In genomic region chr11:120121914-120122473, GRCh38 we compare ENCODE assay signal across 15 cellular contexts. TPM values are rescaled to one million over a fixed set of nuclear protein-coding genes. Genes with fewer than 3 reads are reported as not detected.
DNase-seq lines count a peak whose midpoint lies in the region; ATAC-seq and TF ChIP-seq lines count a peak whose summit lies in the region.
"Had no signal": no experiment of that assay in that cellular context is flagged by ENCODE, and none has a peak within 500 bp of the region (broad histone marks: within the 10 kb centered on the region; RNA-seq: fewer than 3 reads in every experiment).

No MANE protein-coding gene starts in this region.

- H3K36me3 ChIP-seq in esophagus squamous epithelium (peaks cover 0 to 67% (median 29%) of the 10 kb centered on the region in 3 donors), mucosa of stomach (ENCODE audit: control insufficient read depth, insufficient read depth, low read length) (no peaks in the 10 kb centered on the region), sigmoid colon (no peaks in the 10 kb centered on the region)

- TF ChIP-seq CTCF in esophagus squamous epithelium (IDR thresholded peaks at IDR 0.05) (no peak), sigmoid colon (IDR thresholded peaks at IDR 0.05) (no peak)

- peak overlapping the region; percentile 39 for H3K9ac ChIP-seq in mucosa of stomach (ENCODE audit: low read length)
- H3K9ac ChIP-seq: KMS-11 had no signal

- ATAC-seq in stimulated activated naive CD8-positive, alpha-beta T cell treated with anti-CD3 and anti-CD28 coated beads, Interleukin-15, amount 100 ng/mL, for 72 hours, result peak; percentile 12
- ATAC-seq in stimulated activated naive CD8-positive, alpha-beta T cell treated with anti-CD3 and anti-CD28 coated beads, Interleukin-15, Interleukin-2, amounts not matched to agents 100 U/mL and 50 U/mL, for 24 hours, result no peak
- ATAC-seq in activated naive CD8-positive, alpha-beta T cell treated with anti-CD3 and anti-CD28 coated beads, Interleukin-2, amount 50 U/mL, for 24 hours, result no peak
- ATAC-seq: SK-N-SH treated with all-trans-retinoic acid at 6 μM for 48 hours had no signal

- TF ChIP-seq POLR2A in esophagus squamous epithelium (IDR thresholded peaks at IDR 0.05) (peak in 2 of 4 donors; percentile 26 to 43), sigmoid colon (IDR thresholded peaks at IDR 0.05) (no peak)

- no peaks in the 10 kb centered on the region for H3K36me3 Mint-ChIP-seq in activated naive CD8-positive, alpha-beta T cell treated with anti-CD3 and anti-CD28 coated beads, Interleukin-2, amount 50 U/mL, for 24 hours (ENCODE audit: low read depth)
- H3K36me3 Mint-ChIP-seq: activated naive CD8-positive, alpha-beta T cell treated with anti-CD3 and anti-CD28 coated beads, Interleukin-2, amount 10 ng/mL, durations not matched to agents 7 days and 5 days had no signal

- H3K27me3 Mint-ChIP-seq in stimulated activated naive CD8-positive, alpha-beta T cell treated with anti-CD3 and anti-CD28 coated beads, Interleukin-15, amount 100 ng/mL, for 72 hours, result peaks cover 14% of the 10 kb centered on the region
- H3K27me3 Mint-ChIP-seq in activated naive CD8-positive, alpha-beta T cell treated with anti-CD3 and anti-CD28 coated beads, Interleukin-2, amount 50 U/mL, for 24 hours, result peaks cover 1% of the 10 kb centered on the region
- H3K27me3 Mint-ChIP-seq: activated naive CD8-positive, alpha-beta T cell treated with anti-CD3 and anti-CD28 coated beads, Interleukin-2, amount 10 ng/mL, durations not matched to agents 7 days and 5 days had no signal

- no peaks in the 10 kb centered on the region for H3K9me3 Mint-ChIP-seq in stimulated activated naive CD8-positive, alpha-beta T cell treated with anti-CD3 and anti-CD28 coated beads, Interleukin-15, amount 100 ng/mL, for 72 hours
- H3K9me3 Mint-ChIP-seq in activated naive CD8-positive, alpha-beta T cell treated with anti-CD3 and anti-CD28 coated beads, Interleukin-2, amount 50 U/mL, for 24 hours, result no peaks in the 10 kb centered on the region
- H3K9me3 Mint-ChIP-seq: activated naive CD8-positive, alpha-beta T cell treated with anti-CD3 and anti-CD28 coated beads, Interleukin-2, amount 10 ng/mL, durations not matched to agents 7 days and 5 days; nephron had no signal

- no peak overlapping the region for H3K4me3 Mint-ChIP-seq in stimulated activated naive CD8-positive, alpha-beta T cell treated with anti-CD3 and anti-CD28 coated beads, Interleukin-15, amount 100 ng/mL, for 72 hours
- H3K4me3 Mint-ChIP-seq in activated naive CD8-positive, alpha-beta T cell treated with anti-CD3 and anti-CD28 coated beads, Interleukin-2, amount 50 U/mL, for 24 hours, result no peak overlapping the region
- H3K4me3 Mint-ChIP-seq: activated naive CD8-positive, alpha-beta T cell treated with anti-CD3 and anti-CD28 coated beads, Interleukin-2, amount 10 ng/mL, durations not matched to agents 7 days and 5 days; nephron had no signal

- H3K9me3 ChIP-seq in esophagus squamous epithelium, result no peaks in the 10 kb centered on the region
- no peaks in the 10 kb centered on the region for H3K9me3 ChIP-seq in mucosa of stomach (ENCODE audit: control insufficient read depth, low read length)
- no peaks in the 10 kb centered on the region for H3K9me3 ChIP-seq in sigmoid colon

- H3K27ac Mint-ChIP-seq in stimulated activated naive CD8-positive, alpha-beta T cell treated with anti-CD3 and anti-CD28 coated beads, Interleukin-15, amount 100 ng/mL, for 72 hours, result peak overlapping the region in 1 of 2 donors; percentile 19
- H3K27ac Mint-ChIP-seq in activated naive CD8-positive, alpha-beta T cell treated with anti-CD3 and anti-CD28 coated beads, Interleukin-2, amount 50 U/mL, for 24 hours, result no peak overlapping the region
- H3K27ac Mint-ChIP-seq: activated naive CD8-positive, alpha-beta T cell treated with anti-CD3 and anti-CD28 coated beads, Interleukin-2, amount 10 ng/mL, durations not matched to agents 7 days and 5 days; nephron had no signal

- H3K4me3 ChIP-seq in esophagus squamous epithelium, result peak overlapping the region in 3 of 4 donors; percentile 7 to 39 (median 17)
- H3K4me3 ChIP-seq in mucosa of stomach (ENCODE audit: low read length), result peak overlapping the region; percentile 4
- no peak overlapping the region for H3K4me3 ChIP-seq in sigmoid colon

- TF ChIP-seq EP300 in sigmoid colon (IDR thresholded peaks at IDR 0.05), result no peak

- H3K27ac ChIP-seq in esophagus squamous epithelium, result peak overlapping the region; percentile 88 to 97 (median 94)
- no peak overlapping the region for H3K27ac ChIP-seq in sigmoid colon
- H3K27ac ChIP-seq in caudate nucleus (ENCODE audit: low read depth, low read length), result no peak overlapping the region
- H3K27ac ChIP-seq: KMS-11 had no signal

- H3K27me3 ChIP-seq in esophagus squamous epithelium (no peaks in the 10 kb centered on the region), mucosa of stomach (ENCODE audit: control insufficient read depth, insufficient read depth, low read length) (no peaks in the 10 kb centered on the region), sigmoid colon (no peaks in the 10 kb centered on the region)

- WGBS in esophagus squamous epithelium, 2 donors, result 17 to 37% methylated on average over 2 to 4 of the region's 9 CpGs
- WGBS in sigmoid colon, 2 donors, result 16 to 67% methylated on average over 9 of the region's 9 CpGs

- intact Hi-C loops in esophagus squamous epithelium (cut with DNase I) (no loop called here), sigmoid colon (cut with DNase I) (no loop called here)

- H3K4me1 ChIP-seq in esophagus squamous epithelium (peaks cover 38 to 100% (median 64%) of the 10 kb centered on the region in 3 donors), mucosa of stomach (ENCODE audit: control insufficient read depth, insufficient read depth, low read length) (peaks cover 40% of the 10 kb centered on the region), sigmoid colon (no peaks in the 10 kb centered on the region)

- no peaks in the 10 kb centered on the region for H3K4me1 Mint-ChIP-seq in stimulated activated naive CD8-positive, alpha-beta T cell treated with anti-CD3 and anti-CD28 coated beads, Interleukin-15, amount 100 ng/mL, for 72 hours
- no peaks in the 10 kb centered on the region for H3K4me1 Mint-ChIP-seq in activated naive CD8-positive, alpha-beta T cell treated with anti-CD3 and anti-CD28 coated beads, Interleukin-2, amount 50 U/mL, for 24 hours
- H3K4me1 Mint-ChIP-seq: activated naive CD8-positive, alpha-beta T cell treated with anti-CD3 and anti-CD28 coated beads, Interleukin-2, amount 10 ng/mL, durations not matched to agents 7 days and 5 days; nephron had no signal

- no peak for DNase-seq in stimulated activated naive CD8-positive, alpha-beta T cell treated with anti-CD3 and anti-CD28 coated beads, Interleukin-15, amount 100 ng/mL, for 72 hours
- DNase-seq in stimulated activated naive CD8-positive, alpha-beta T cell treated with anti-CD3 and anti-CD28 coated beads, Interleukin-15, Interleukin-2, amounts not matched to agents 100 U/mL and 50 U/mL, for 24 hours, result no peak
- DNase-seq in esophagus squamous epithelium (lab: John Stamatoyannopoulos, UW), result no peak
- DNase-seq in sigmoid colon, result no peak
- no peak for DNase-seq in NCI-H146 treated with DMSO at 0.1 percent for 48 hours (lab: John Stamatoyannopoulos, UW; ENCODE audit: unreplicated experiment)
- DNase-seq in activated naive CD8-positive, alpha-beta T cell treated with anti-CD3 and anti-CD28 coated beads, Interleukin-2, amount 50 U/mL, for 24 hours, result no peak
- no peak for DNase-seq in caudate nucleus (lab: John Stamatoyannopoulos, UW)
- DNase-seq: activated naive CD8-positive, alpha-beta T cell treated with anti-CD3 and anti-CD28 coated beads, Interleukin-2, amount 10 ng/mL, durations not matched to agents 7 days and 5 days; DMS53; NCI-H187; stimulated activated CD4-positive, alpha-beta T cell treated with anti-CD3 and anti-CD28 coated beads, Interleukin-12 subunit alpha, Interleukin-12 subunit beta, amount 100 ng/mL, for 4 hours had no signal

RNA-seq across cellular contexts. Expression of gene TRIM29, which starts 15.9 kb away (rescaled TPM):
- total RNA-seq in esophagus squamous epithelium, result 1,000 to 10,000 TPM in 1 of 4 donors, 100 to 1,000 TPM in 3; 691 to 1,472 (median 816) TPM
- 1 to 10 TPM in 3 of 4 donors, under 1 TPM in 1; 0.33 to 6.9 (median 1.1) TPM for total RNA-seq in sigmoid colon
- polyA plus RNA-seq in sigmoid colon, result 1 to 10 TPM; 6.0 to 8.5 (median 7.2) TPM
- total RNA-seq: activated naive CD8-positive, alpha-beta T cell treated with anti-CD3 and anti-CD28 coated beads, Interleukin-2, amount 10 ng/mL, durations not matched to agents 7 days and 5 days had no signal

Comparison
In these comparisons a context has a peak if more than half of its experiments do, and no peak if none do; other contexts are left out.
1. H3K27ac ChIP-seq: peak in esophagus squamous epithelium (4 of 4); none in sigmoid colon (0 of 4) and caudate nucleus (single experiment).
2. H3K4me3 ChIP-seq: peak in esophagus squamous epithelium (3 of 4) and mucosa of stomach (single experiment); none in sigmoid colon (0 of 4).
3. RNA of gene TRIM29, which starts 15.9 kb away (total RNA-seq): 691 to 1,472 TPM in esophagus squamous epithelium; 0.33 to 6.9 TPM in sigmoid colon; every median in the first group is over 10 times any median in the second.